Comparison of ENCODE assay signal across 7 cellular contexts in the genomic region with DNA sequence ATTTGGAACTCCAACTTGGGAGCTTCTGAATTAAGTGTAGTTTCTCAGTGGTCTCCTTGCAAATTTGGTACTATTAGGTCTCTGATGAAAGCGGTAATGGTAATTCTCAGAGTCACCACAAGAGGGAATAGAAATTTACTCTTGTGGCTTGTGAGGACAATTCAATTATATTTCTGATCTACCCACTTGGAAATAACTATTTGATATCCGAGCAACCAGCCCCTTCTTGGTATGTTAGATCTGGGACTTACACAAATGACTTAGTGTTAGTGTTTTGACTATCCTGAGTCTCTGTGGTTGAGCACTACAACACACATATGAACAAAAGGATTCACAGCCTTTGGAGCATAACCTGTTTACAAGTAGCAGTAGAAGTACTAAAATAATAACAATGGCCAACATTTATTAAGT.
DNase-seq lines count a peak whose midpoint lies in the region; ATAC-seq and TF ChIP-seq lines count a peak whose summit lies in the region.

No MANE protein-coding gene starts in this region.

- no peak for TF ChIP-seq EP300 in esophagus muscularis mucosa (IDR thresholded peaks at IDR 0.05)

- WGBS in esophagus muscularis mucosa: 4% methylated on average over 2 of the region's 2 CpGs

- H3K36me3 ChIP-seq in esophagus muscularis mucosa (no peaks in the 10 kb centered on the region), osteoblast (ENCODE audit: insufficient read depth, low read length) (no peaks in the 10 kb centered on the region)

- no peak for TF ChIP-seq POLR2A in esophagus muscularis mucosa (IDR thresholded peaks at IDR 0.05; ENCODE audit: low read depth)

- no peak overlapping the region for H2AFZ ChIP-seq in osteoblast (ENCODE audit: low read length)

- H3K27ac Mint-ChIP-seq in T-helper 2 cell treated with Interferon-gamma antibody and Interleukin-4, amounts not matched to agents 5 μg/mL and 100 μg/mL, for 36 hours: no peak overlapping the region

- no peak overlapping the region for H3K27ac ChIP-seq in esophagus muscularis mucosa (replicated peaks in 1 of 4)
- H3K27ac ChIP-seq in osteoblast (ENCODE audit: low read depth, low read length): no peak overlapping the region

- ATAC-seq in GM21528 (IDR thresholded peaks at IDR 0.05; ENCODE audit: low FRiP score, unreplicated experiment): no peak

- peaks cover 10% of the 10 kb centered on the region for H3K4me1 Mint-ChIP-seq in T-helper 2 cell treated with Interferon-gamma antibody and Interleukin-4, amounts not matched to agents 5 μg/mL and 100 μg/mL, for 36 hours (ENCODE audit: low read depth)

- H3K9me3 ChIP-seq in esophagus muscularis mucosa: no peaks in the 10 kb centered on the region
- no peaks in the 10 kb centered on the region for H3K9me3 ChIP-seq in osteoblast (ENCODE audit: low read depth, low read length)

- no peak overlapping the region for H3K4me3 Mint-ChIP-seq in T-helper 2 cell treated with Interferon-gamma antibody and Interleukin-4, amounts not matched to agents 5 μg/mL and 100 μg/mL, for 36 hours

- H3K27me3 Mint-ChIP-seq in T-helper 2 cell treated with Interferon-gamma antibody and Interleukin-4, amounts not matched to agents 5 μg/mL and 100 μg/mL, for 36 hours (ENCODE audit: low read depth): no peaks in the 10 kb centered on the region

- no peaks in the 10 kb centered on the region for H3K9me3 Mint-ChIP-seq in T-helper 2 cell treated with Interferon-gamma antibody and Interleukin-4, amounts not matched to agents 5 μg/mL and 100 μg/mL, for 36 hours

- no peaks in the 10 kb centered on the region for H3K36me3 Mint-ChIP-seq in T-helper 2 cell treated with Interferon-gamma antibody and Interleukin-4, amounts not matched to agents 5 μg/mL and 100 μg/mL, for 36 hours (ENCODE audit: low read depth)

- H3K27me3 ChIP-seq in esophagus muscularis mucosa: no peaks in the 10 kb centered on the region
- H3K27me3 ChIP-seq in osteoblast (ENCODE audit: insufficient read depth, low read length): no peaks in the 10 kb centered on the region

- in situ Hi-C loops in G401 (cut with HindIII; ENCODE audit: low sequenced_read_pairs): no loop called here

- intact Hi-C loops in esophagus muscularis mucosa (cut with DNase I): loop anchor here (10.0 kb wide), 1 partner anchor 103 kb away; no protein-coding TSS in a partner anchor

- no peaks in the 10 kb centered on the region for H3K79me2 ChIP-seq in osteoblast (ENCODE audit: insufficient read depth, low read length)

- DNase-seq in G401 (ENCODE audit: low spot score) (peak; percentile 63), LHCN-M2 (ENCODE audit: low read depth) (peak; percentile 55), SHP77 treated with DMSO at 0.1 percent for 48 hours (lab: John Stamatoyannopoulos, UW) (peak; percentile 9), esophagus muscularis mucosa (ENCODE audit: extremely low spot score) (no peak), osteoblast (ENCODE audit: insufficient read length, low spot score, missing footprints) (peak; percentile 87)
- no peak for DNase-seq in T-helper 2 cell treated with Interferon-gamma antibody and Interleukin-4, amounts not matched to agents 5 μg/mL and 100 μg/mL, for 36 hours (ENCODE audit: low spot score)

- H3K4me1 ChIP-seq in esophagus muscularis mucosa: peaks cover 0 to 5% (median 3%) of the 10 kb centered on the region in 4 donors
- H3K4me1 ChIP-seq in osteoblast (ENCODE audit: insufficient read depth, low read length): peaks cover 3% of the 10 kb centered on the region

- TF ChIP-seq CTCF in esophagus muscularis mucosa (IDR thresholded peaks at IDR 0.05): peak; percentile 61 to 82 (median 63)
- peak; percentile 58 for TF ChIP-seq CTCF in osteoblast (IDR thresholded peaks at IDR 0.05; ENCODE audit: extremely low read depth, low read depth, low read length)

- H3K4me2 ChIP-seq in osteoblast (ENCODE audit: insufficient read depth, low read length): no peak overlapping the region

- H3K4me3 ChIP-seq in esophagus muscularis mucosa: no peak overlapping the region
- no peak overlapping the region for H3K4me3 ChIP-seq in osteoblast (ENCODE audit: insufficient read depth, low read length)

- H4K20me1 ChIP-seq in osteoblast (ENCODE audit: insufficient read depth, low read length): no peaks in the 10 kb centered on the region

Comparison
In these comparisons a context has a peak if more than half of its experiments do, and no peak if none do; other contexts are left out.
1. DNase-seq: peak in G401 (single experiment), LHCN-M2 (single experiment), SHP77 treated with DMSO at 0.1 percent for 48 hours (single experiment) and osteoblast (single experiment); none in esophagus muscularis mucosa (single experiment) and T-helper 2 cell treated with Interferon-gamma antibody and Interleukin-4, amounts not matched to agents 5 μg/mL and 100 μg/mL, for 36 hours (single experiment).